In genomic region chr11:86174101-86175046, GRCh38 we compare ENCODE assay signal across 8 cellular contexts.
A peak's percentile ranks its signal among the peaks of the same experiment; 100 is the strongest.
DNase-seq lines count a peak whose midpoint lies in the region; ATAC-seq and TF ChIP-seq lines count a peak whose summit lies in the region.

No MANE protein-coding gene starts in this region.

- POLR2A ChIA-PET in RWPE1 (lab: Yijun Ruan, JAX; ENCODE audit: low non-redundant PET), result no interaction called here

- H3K27me3 Mint-ChIP-seq in effector memory CD8-positive, alpha-beta T cell, result peaks cover 0 to 11% of the 10 kb centered on the region in 2 donors

- CTCF ChIA-PET in RWPE1 (lab: Yijun Ruan, JAX), result interaction anchor here (0.5 to 1.3 kb wide), 3 partner anchors 19 to 157 kb away, joined by 3 to 5 read pairs (median 3); no protein-coding TSS in a partner anchor

- H3K4me3 ChIP-seq in fibroblast of mammary gland (ENCODE audit: control insufficient read depth, low read depth, low read length), result no peak overlapping the region

- peaks cover 4 to 10% of the 10 kb centered on the region in 2 donors for H3K4me1 Mint-ChIP-seq in effector memory CD8-positive, alpha-beta T cell (ENCODE audit: low read depth in 2 of 2)

- peak overlapping the region; percentile 91 for H3K27ac ChIP-seq in RWPE1

- TF ChIP-seq CTCF in RWPE1 (conservative IDR thresholded peaks at IDR 0.05; ENCODE audit: low read depth) (no peak), fibroblast of mammary gland (conservative IDR thresholded peaks at IDR 0.05; ENCODE audit: control insufficient read depth, insufficient read depth, low read depth, low read length) (no peak), omental fat pad (IDR thresholded peaks at IDR 0.05) (no peak)

- H3K27ac Mint-ChIP-seq in effector memory CD8-positive, alpha-beta T cell, result no peak overlapping the region

- no peaks in the 10 kb centered on the region for H3K9me3 Mint-ChIP-seq in effector memory CD8-positive, alpha-beta T cell

- H3K36me3 Mint-ChIP-seq in effector memory CD8-positive, alpha-beta T cell (ENCODE audit: insufficient read depth), result no peaks in the 10 kb centered on the region

- peak; percentile 96 for ATAC-seq in omental fat pad (ENCODE audit: low FRiP score)
- ATAC-seq in GM19452 (IDR thresholded peaks at IDR 0.05; ENCODE audit: unreplicated experiment), result no peak
- ATAC-seq in effector memory CD8-positive, alpha-beta T cell (replicated peaks), result no peak

- H3K4me3 Mint-ChIP-seq in effector memory CD8-positive, alpha-beta T cell, result no peak overlapping the region

- DNase-seq in AG20443 (ENCODE audit: low spot score), result peak; percentile 94
- peak; percentile 73 for DNase-seq in RWPE1 (ENCODE audit: low spot score)
- peak; percentile 100 for DNase-seq in fibroblast of mammary gland (ENCODE audit: low read depth)
- peak; percentile 37 for DNase-seq in omental fat pad (ENCODE audit: low spot score)
- DNase-seq in NCI-H748 (lab: John Stamatoyannopoulos, UW; ENCODE audit: unreplicated experiment), result no peak
- no peak for DNase-seq in effector memory CD8-positive, alpha-beta T cell
- DNase-seq in cerebellar nuclear complex (lab: John Stamatoyannopoulos, UW), result no peak

Comparison
In these comparisons a context has a peak if more than half of its experiments do, and no peak if none do; other contexts are left out.
1. DNase-seq: peak in AG20443 (single experiment), RWPE1 (single experiment), fibroblast of mammary gland (single experiment) and omental fat pad (single experiment); none in NCI-H748 (single experiment), effector memory CD8-positive, alpha-beta T cell (0 of 3) and cerebellar nuclear complex (0 of 2).